13 cellular contexts compared by ENCODE assay signal in genomic region chr5:55177078-55177477, GRCh38. TPM values are rescaled to one million over a fixed set of nuclear protein-coding genes. Genes with fewer than 3 reads are reported as not detected.
DNase-seq lines count a peak whose midpoint lies in the region; TF ChIP-seq lines count a peak whose summit lies in the region.
"Had no signal": no experiment of that assay in that cellular context is flagged by ENCODE, and none has a peak within 500 bp of the region (broad histone marks: within the 10 kb centered on the region; RNA-seq: fewer than 3 reads in every experiment).

No MANE protein-coding gene starts in this region.

- H3K4me3 ChIP-seq in MM.1S (ENCODE audit: low read length): peak overlapping the region; percentile 62; the same call in 1 of the 2 replicates
- H3K4me3 ChIP-seq in H7 (ENCODE audit: insufficient read depth, low read depth, low read length): no peak overlapping the region
- H3K4me3 ChIP-seq: lung, upper lobe of right lung had no signal

- H3K27me3 ChIP-seq in MM.1S (replicated peaks; ENCODE audit: insufficient read depth, low read length) (peaks cover 11% of the 10 kb centered on the region), H7 (ENCODE audit: control insufficient read depth, insufficient read depth, low read length) (peaks cover 89% of the 10 kb centered on the region)

- H3K36me3 Mint-ChIP-seq in T-helper 1 cell treated with Interleukin-12 subunit alpha and Interleukin-12 subunit beta and Interleukin-4 antibody, amounts not matched to agents 30 μg/mL and 1 μg/mL, for 36 hours (ENCODE audit: low read depth): peaks cover 3% of the 10 kb centered on the region
- no peaks in the 10 kb centered on the region for H3K36me3 Mint-ChIP-seq in activated naive CD8-positive, alpha-beta T cell treated with anti-CD3 and anti-CD28 coated beads for 36 hours
- H3K36me3 Mint-ChIP-seq in nephron (ENCODE audit: low read depth): no peaks in the 10 kb centered on the region
- H3K36me3 Mint-ChIP-seq: T-cell had no signal

- peak overlapping the region; percentile 47 for H3K4me3 Mint-ChIP-seq in T-helper 1 cell treated with Interleukin-12 subunit alpha and Interleukin-12 subunit beta and Interleukin-4 antibody, amounts not matched to agents 30 μg/mL and 1 μg/mL, for 36 hours
- peak overlapping the region; percentile 69 for H3K4me3 Mint-ChIP-seq in activated naive CD8-positive, alpha-beta T cell treated with anti-CD3 and anti-CD28 coated beads for 36 hours
- H3K4me3 Mint-ChIP-seq in nephron: peak overlapping the region; percentile 38 to 57 (median 53)

- no peak overlapping the region for H3K27ac ChIP-seq in MM.1S (ENCODE audit: low read length)
- H3K27ac ChIP-seq: upper lobe of right lung had no signal

- no peaks in the 10 kb centered on the region for H3K79me2 ChIP-seq in MM.1S (ENCODE audit: low read length)

- H2AFZ ChIP-seq in MM.1S (ENCODE audit: low read length): peak overlapping the region; percentile 69; the same call in 1 of the 2 replicates

- H4K20me1 ChIP-seq in MM.1S (ENCODE audit: insufficient read depth, low read length): no peaks in the 10 kb centered on the region

- TF ChIP-seq CTCF in MM.1S (IDR thresholded peaks at IDR 0.05; ENCODE audit: low read length) (no peak), nephron (IDR thresholded peaks at IDR 0.05; ENCODE audit: unreplicated experiment in 3 of 3) (no peak)

- H3K9me3 Mint-ChIP-seq in T-helper 1 cell treated with Interleukin-12 subunit alpha and Interleukin-12 subunit beta and Interleukin-4 antibody, amounts not matched to agents 30 μg/mL and 1 μg/mL, for 36 hours: no peaks in the 10 kb centered on the region
- no peaks in the 10 kb centered on the region for H3K9me3 Mint-ChIP-seq in activated naive CD8-positive, alpha-beta T cell treated with anti-CD3 and anti-CD28 coated beads for 36 hours
- H3K9me3 Mint-ChIP-seq in nephron: no peaks in the 10 kb centered on the region
- H3K9me3 Mint-ChIP-seq: T-cell had no signal

- no peak overlapping the region for H3K27ac Mint-ChIP-seq in T-helper 1 cell treated with Interleukin-12 subunit alpha and Interleukin-12 subunit beta and Interleukin-4 antibody, amounts not matched to agents 30 μg/mL and 1 μg/mL, for 36 hours
- H3K27ac Mint-ChIP-seq in activated naive CD8-positive, alpha-beta T cell treated with anti-CD3 and anti-CD28 coated beads for 36 hours: no peak overlapping the region
- H3K27ac Mint-ChIP-seq in nephron: no peak overlapping the region

- no peaks in the 10 kb centered on the region for H3K9me3 ChIP-seq in MM.1S (replicated peaks; ENCODE audit: insufficient read depth, low read length)
- H3K9me3 ChIP-seq: upper lobe of right lung had no signal

- peaks cover 91% of the 10 kb centered on the region for H3K27me3 Mint-ChIP-seq in T-helper 1 cell treated with Interleukin-12 subunit alpha and Interleukin-12 subunit beta and Interleukin-4 antibody, amounts not matched to agents 30 μg/mL and 1 μg/mL, for 36 hours (ENCODE audit: low read depth)
- H3K27me3 Mint-ChIP-seq in activated naive CD8-positive, alpha-beta T cell treated with anti-CD3 and anti-CD28 coated beads for 36 hours: peaks cover 97% of the 10 kb centered on the region
- H3K27me3 Mint-ChIP-seq in nephron (ENCODE audit: low read depth): peaks cover 97% of the 10 kb centered on the region

- no peaks in the 10 kb centered on the region for H3K9me2 ChIP-seq in MM.1S (replicated peaks; ENCODE audit: insufficient read depth, low read length)

- DNase-seq in T-helper 1 cell (no peak), MM.1S (no peak), NCI-H510A treated with DMSO at 0.1 percent for 48 hours (lab: John Stamatoyannopoulos, UW) (no peak), GOT3 (lab: John Stamatoyannopoulos, UW) (no peak), H7 (no peak)
- no peak for DNase-seq in activated naive CD8-positive, alpha-beta T cell treated with anti-CD3 and anti-CD28 coated beads for 36 hours
- DNase-seq: activated CD4-positive, alpha-beta T cell treated with anti-CD3 and anti-CD28 coated beads, Interleukin-2, amount 50 U/mL, for 1 hour; activated naive CD4-positive, alpha-beta T cell; upper lobe of right lung had no signal

- peaks cover 15% of the 10 kb centered on the region; the same call in 1 of the 2 replicates for H3F3A ChIP-seq in MM.1S (ENCODE audit: insufficient read depth, low read length)

- peak overlapping the region; percentile 78 for H3K4me2 ChIP-seq in MM.1S (ENCODE audit: low read depth, low read length)

- peaks cover 16% of the 10 kb centered on the region for H3K4me1 ChIP-seq in MM.1S (ENCODE audit: low read length)

- H3K9ac ChIP-seq in MM.1S (ENCODE audit: low read length): no peak overlapping the region

- H3K36me3 ChIP-seq in MM.1S (replicated peaks; ENCODE audit: insufficient read depth, low read length): no peaks in the 10 kb centered on the region
- no peaks in the 10 kb centered on the region for H3K36me3 ChIP-seq in H7 (replicated peaks; ENCODE audit: control insufficient read depth, insufficient read depth, low read length)
- H3K36me3 ChIP-seq: upper lobe of right lung had no signal

- peaks cover 22% of the 10 kb centered on the region for H3K4me1 Mint-ChIP-seq in T-helper 1 cell treated with Interleukin-12 subunit alpha and Interleukin-12 subunit beta and Interleukin-4 antibody, amounts not matched to agents 30 μg/mL and 1 μg/mL, for 36 hours (ENCODE audit: low read depth)
- H3K4me1 Mint-ChIP-seq in activated naive CD8-positive, alpha-beta T cell treated with anti-CD3 and anti-CD28 coated beads for 36 hours: peaks cover 28% of the 10 kb centered on the region
- H3K4me1 Mint-ChIP-seq in nephron: peaks cover 35% of the 10 kb centered on the region

RNA-seq across cellular contexts. Expression of gene CDC20B, which starts 4.1 kb away (rescaled TPM):
- total RNA-seq in activated naive CD8-positive, alpha-beta T cell treated with anti-CD3 and anti-CD28 coated beads for 36 hours: not detected
- not detected in 2 replicates for total RNA-seq in H7 (2014; rRNA removed; shearing (Covaris generic))
- total RNA-seq: T-cell, upper lobe of right lung had no signal

RNA-seq across cellular contexts. Expression of gene GPX8, which starts 17.1 kb away (rescaled TPM):
- not detected for total RNA-seq in activated naive CD8-positive, alpha-beta T cell treated with anti-CD3 and anti-CD28 coated beads for 36 hours
- total RNA-seq in H7 (2014; rRNA removed; shearing (Covaris generic)): 41.3 and 50.2 TPM in 2 replicates

RNA-seq across cellular contexts. Expression of gene MCIDAS, which starts 50.0 kb away (rescaled TPM):
- total RNA-seq in activated naive CD8-positive, alpha-beta T cell treated with anti-CD3 and anti-CD28 coated beads for 36 hours: under 1 TPM; 0.31 to 0.32 TPM
- not detected in 2 replicates for total RNA-seq in H7 (2014; rRNA removed; shearing (Covaris generic))
- total RNA-seq: T-cell, upper lobe of right lung had no signal

RNA-seq across cellular contexts. Expression of gene CCNO, which starts 56.3 kb away (rescaled TPM):
- total RNA-seq in activated naive CD8-positive, alpha-beta T cell treated with anti-CD3 and anti-CD28 coated beads for 36 hours: under 1 TPM in 1 of 2 experiments, not detected in 1; 0.14 TPM
- total RNA-seq in H7 (2014; rRNA removed; shearing (Covaris generic)): 0.35 TPM in 1 of 2 replicates, not detected in the other
- total RNA-seq: upper lobe of right lung had no signal

Comparison
In these comparisons a context has a peak if more than half of its experiments do, and no peak if none do; other contexts are left out.
1. RNA of gene GPX8, which starts 17.1 kb away (total RNA-seq): 41.3 to 50.2 TPM in H7; not detected in activated naive CD8-positive, alpha-beta T cell treated with anti-CD3 and anti-CD28 coated beads for 36 hours; every median in the first group is over 10 times any median in the second.
2. Peak in every context shown above with its lines, with median percentiles within 50 percentile points of each other: H3K4me3 Mint-ChIP-seq.